Comparison of ENCODE assay signal across 8 cellular contexts in genomic region chr12:32312049-32312670, GRCh38.
DNase-seq lines count a peak whose midpoint lies in the region; ATAC-seq, FAIRE-seq and TF ChIP-seq lines count a peak whose summit lies in the region.

No MANE protein-coding gene starts in this region.

- WGBS in gastroesophageal sphincter (ENCODE audit: low coverage in 1 of 2), 2 donors = 79 to 80% methylated on average over 2 of the region's 2 CpGs

- peaks cover 2% of the 10 kb centered on the region for H3K4me1 Mint-ChIP-seq in activated T-helper 2 cell treated with anti-CD3 and anti-CD28 coated beads, Interferon-gamma antibody, Interleukin-2, Interleukin-4, amounts not matched to agents 10 μg/mL and 5 μg/mL and 100 μg/mL, durations not matched to agents 14 hours and 24 hours and 36 hours (ENCODE audit: low read depth)

- no peak overlapping the region for H3K4me3 ChIP-seq in GM12865 (ENCODE audit: low read depth, low read length)
- no peak overlapping the region for H3K4me3 ChIP-seq in gastroesophageal sphincter

- H3K36me3 Mint-ChIP-seq in activated T-helper 2 cell treated with anti-CD3 and anti-CD28 coated beads, Interferon-gamma antibody, Interleukin-2, Interleukin-4, amounts not matched to agents 10 μg/mL and 5 μg/mL and 100 μg/mL, durations not matched to agents 14 hours and 24 hours and 36 hours (ENCODE audit: low read depth) = no peaks in the 10 kb centered on the region

- DNase-seq in 8988T (peak; percentile 21), GM12865 (ENCODE audit: low read depth) (peak; percentile 74), NCI-H1694 treated with DMSO at 0.1 percent for 48 hours (lab: John Stamatoyannopoulos, UW) (peak; percentile 92), sciatic nerve (ENCODE audit: low spot score) (no peak)
- DNase-seq in activated T-helper 2 cell treated with anti-CD3 and anti-CD28 coated beads, Interferon-gamma antibody, Interleukin-2, Interleukin-4, amounts not matched to agents 10 μg/mL and 5 μg/mL and 100 μg/mL, durations not matched to agents 14 hours and 24 hours and 36 hours (ENCODE audit: low spot score) = no peak
- DNase-seq in activated effector memory CD4-positive, alpha-beta T cell treated with anti-CD3 and anti-CD28 coated beads, Interleukin-2, amount 50 U/mL, for 16 hours = no peak

- intact Hi-C loops in sciatic nerve (cut with DNase I) = no loop called here
- intact Hi-C loops in activated T-helper 2 cell treated with anti-CD3 and anti-CD28 coated beads, Interferon-gamma antibody, Interleukin-2, Interleukin-4, amounts not matched to agents 10 μg/mL and 5 μg/mL and 100 μg/mL, durations not matched to agents 14 hours and 24 hours and 36 hours (cut with micrococcal nuclease) = loop anchor here (1.0 to 2.0 kb wide), 4 partner anchors 252 to 659 kb away; partner anchors contain the start of gene RESF1

- peak; percentile 34 for FAIRE-seq in TTC549 (lab: Jason Lieb, UNC)

- ATAC-seq in gastroesophageal sphincter = no peak
- peak; percentile 39 for ATAC-seq in sciatic nerve

- H3K27me3 Mint-ChIP-seq in activated T-helper 2 cell treated with anti-CD3 and anti-CD28 coated beads, Interferon-gamma antibody, Interleukin-2, Interleukin-4, amounts not matched to agents 10 μg/mL and 5 μg/mL and 100 μg/mL, durations not matched to agents 14 hours and 24 hours and 36 hours (ENCODE audit: low read depth) = peaks cover 5% of the 10 kb centered on the region

- peaks cover 0 to 3% of the 10 kb centered on the region in 2 donors for H3K36me3 ChIP-seq in gastroesophageal sphincter

- H3K27me3 ChIP-seq in gastroesophageal sphincter = no peaks in the 10 kb centered on the region

- H3K4me1 ChIP-seq in gastroesophageal sphincter = peaks cover 0 to 4% (median 0%) of the 10 kb centered on the region in 3 donors

- no peak overlapping the region for H3K4me3 Mint-ChIP-seq in activated T-helper 2 cell treated with anti-CD3 and anti-CD28 coated beads, Interferon-gamma antibody, Interleukin-2, Interleukin-4, amounts not matched to agents 10 μg/mL and 5 μg/mL and 100 μg/mL, durations not matched to agents 14 hours and 24 hours and 36 hours (ENCODE audit: low read depth)

- no peaks in the 10 kb centered on the region for H3K9me3 Mint-ChIP-seq in activated T-helper 2 cell treated with anti-CD3 and anti-CD28 coated beads, Interferon-gamma antibody, Interleukin-2, Interleukin-4, amounts not matched to agents 10 μg/mL and 5 μg/mL and 100 μg/mL, durations not matched to agents 14 hours and 24 hours and 36 hours

- peak; percentile 33 for TF ChIP-seq CTCF in GM12865 (IDR thresholded peaks at IDR 0.05; ENCODE audit: insufficient read depth, low read depth, low read length, missing control alignments)
- peak; percentile 10 to 60 (median 50) for TF ChIP-seq CTCF in gastroesophageal sphincter (IDR thresholded peaks at IDR 0.05)

- no peak for TF ChIP-seq EP300 in gastroesophageal sphincter (IDR thresholded peaks at IDR 0.05)

- no peak overlapping the region for H3K27ac Mint-ChIP-seq in activated T-helper 2 cell treated with anti-CD3 and anti-CD28 coated beads, Interferon-gamma antibody, Interleukin-2, Interleukin-4, amounts not matched to agents 10 μg/mL and 5 μg/mL and 100 μg/mL, durations not matched to agents 14 hours and 24 hours and 36 hours

- no peaks in the 10 kb centered on the region for H3K9me3 ChIP-seq in gastroesophageal sphincter

- H3K27ac ChIP-seq in gastroesophageal sphincter = no peak overlapping the region

- no peak for TF ChIP-seq POLR2A in gastroesophageal sphincter (IDR thresholded peaks at IDR 0.05)

Comparison
In these comparisons a context has a peak if more than half of its experiments do, and no peak if none do; other contexts are left out.
1. DNase-seq: peak in 8988T (single experiment), GM12865 (single experiment) and NCI-H1694 treated with DMSO at 0.1 percent for 48 hours (single experiment); none in sciatic nerve (single experiment), activated T-helper 2 cell treated with anti-CD3 and anti-CD28 coated beads, Interferon-gamma antibody, Interleukin-2, Interleukin-4, amounts not matched to agents 10 μg/mL and 5 μg/mL and 100 μg/mL, durations not matched to agents 14 hours and 24 hours and 36 hours (single experiment) and activated effector memory CD4-positive, alpha-beta T cell treated with anti-CD3 and anti-CD28 coated beads, Interleukin-2, amount 50 U/mL, for 16 hours (single experiment).